In genomic region chr14:51082394-51082793, GRCh38 we compare ENCODE assay signal across 14 cellular contexts.
DNase-seq lines count a peak whose midpoint lies in the region; TF ChIP-seq lines count a peak whose summit lies in the region.
"Had no signal": no experiment of that assay in that cellular context is flagged by ENCODE, and none has a peak within 500 bp of the region (broad histone marks: within the 10 kb centered on the region; RNA-seq: fewer than 3 reads in every experiment).

No MANE protein-coding gene starts in this region.

- TF ChIP-seq CTCF in AG09319 (IDR thresholded peaks at IDR 0.05; ENCODE audit: low read depth, low read length): no peak

- peak; percentile 18 for DNase-seq in AG09319 (ENCODE audit: extremely low read depth, low read depth)
- peak; percentile 13 for DNase-seq in GM03348 (ENCODE audit: low spot score)
- peak; percentile 66 for DNase-seq in fibroblast of gingiva (ENCODE audit: low read depth)
- DNase-seq in iris pigment epithelial cell (ENCODE audit: low read depth): peak; percentile 9
- no peak for DNase-seq in NCI-H1048 (lab: John Stamatoyannopoulos, UW)
- no peak for DNase-seq in CD1c-positive myeloid dendritic cell (ENCODE audit: extremely low spot score)
- DNase-seq in cerebellar nuclear complex (lab: John Stamatoyannopoulos, UW): no peak
- no peak for DNase-seq in RPMI8226
- DNase-seq: DMS79 treated with DMSO at 0.1 percent for 48 hours, NCI-H1417 treated with DMSO at 0.1 percent for 48 hours, NCI-H187 treated with DMSO at 0.1 percent for 48 hours, NCI-H226, NCI-H524, NCI-H82 had no signal

Comparison
In these comparisons a context has a peak if more than half of its experiments do, and no peak if none do; other contexts are left out.
1. DNase-seq: peak in AG09319 (single experiment), GM03348 (single experiment), fibroblast of gingiva (single experiment) and iris pigment epithelial cell (single experiment); none in NCI-H1048 (single experiment), CD1c-positive myeloid dendritic cell (single experiment), cerebellar nuclear complex (0 of 2) and RPMI8226 (single experiment).